20 cellular contexts compared by ENCODE assay signal in the genomic region with DNA sequence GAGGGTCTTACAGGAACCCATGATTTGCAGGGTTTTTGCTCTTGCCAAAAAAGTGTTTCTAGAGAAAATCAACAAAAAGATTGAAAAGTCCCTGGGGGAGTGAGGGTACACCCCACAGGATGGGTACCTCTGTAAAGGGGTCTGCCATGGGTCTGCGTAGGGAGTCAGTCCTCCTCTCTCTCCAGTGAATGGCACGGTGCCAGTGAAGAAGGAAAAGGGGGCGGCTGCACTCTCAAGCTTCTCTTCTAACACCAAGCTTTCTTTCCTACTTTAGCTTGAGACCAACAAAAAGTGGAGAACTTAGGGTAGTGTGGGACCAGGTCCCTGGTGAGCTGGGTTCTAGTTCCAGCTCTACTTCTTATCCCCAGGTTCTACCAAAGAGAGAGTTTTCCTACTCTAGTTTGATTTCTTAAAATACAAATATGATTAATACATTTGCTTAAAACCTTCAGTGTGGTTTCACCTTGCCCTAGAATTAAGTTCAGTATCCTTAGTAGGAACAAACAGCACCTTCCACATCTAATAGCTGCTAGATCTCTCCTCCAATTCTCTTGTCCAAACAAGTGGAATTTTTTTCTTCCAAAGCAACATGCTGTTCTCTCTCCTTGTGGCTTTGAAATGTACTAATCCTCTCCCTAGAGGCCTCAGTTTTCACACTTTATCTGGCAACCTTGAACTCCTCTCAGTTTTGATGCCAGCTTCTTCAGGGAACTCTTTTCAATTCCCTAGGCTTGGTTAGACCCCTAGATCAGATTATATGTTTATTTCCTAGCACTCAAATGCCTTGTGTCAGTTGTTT.
DNase-seq lines count a peak whose midpoint lies in the region; ATAC-seq, FAIRE-seq and TF ChIP-seq lines count a peak whose summit lies in the region.
"Had no signal": no experiment of that assay in that cellular context is flagged by ENCODE, and none has a peak within 500 bp of the region (broad histone marks: within the 10 kb centered on the region; RNA-seq: fewer than 3 reads in every experiment).

No MANE protein-coding gene starts in this region.

- TF ChIP-seq RAD21 in HepG2 (CRISPR knock-in tag; IDR thresholded peaks at IDR 0.05), result no peak

- DNase-seq in HepG2 (ENCODE audit: low spot score) (no peak), right lobe of liver (no peak), NCI-H2171 (lab: John Stamatoyannopoulos, UW) (peak; percentile 38), fibroblast of gingiva (ENCODE audit: low read depth) (peak; percentile 36), vagina (ENCODE audit: extremely low spot score in 2 of 2) (no peak), DMS53 treated with DMSO at 0.1 percent for 48 hours (lab: John Stamatoyannopoulos, UW; ENCODE audit: unreplicated experiment) (no peak), nephron progenitor cell (no peak)
- DNase-seq: activated CD4-positive, alpha-beta T cell treated with anti-CD3 and anti-CD28 coated beads for 36 hours; activated gamma-delta T cell treated with Interleukin-2 at 50 U/mL for 16 hours; COR-L47; cortex of kidney; erythroblast; NCI-H1417 treated with DMSO at 0.1 percent for 48 hours; NCI-H226; right cardiac atrium; stimulated activated CD4-positive, alpha-beta T cell treated with anti-CD3 and anti-CD28 coated beads, Interleukin-2, amount 100 ng/mL, for 24 hours had no signal

- H3K4me3 ChIP-seq in HepG2 (replicated peaks in 1 of 3; ENCODE audit: insufficient read depth in 1 of 3, low read depth in 2 of 3, low read length in 3 of 3) (no peak overlapping the region), right lobe of liver (no peak overlapping the region), vagina (no peak overlapping the region)
- H3K4me3 ChIP-seq: SJCRH30 had no signal

- no peaks in the 10 kb centered on the region for H3K27me3 Mint-ChIP-seq in nephron progenitor cell (ENCODE audit: low read depth, poor library complexity)
- H3K27me3 Mint-ChIP-seq: activated CD4-positive, alpha-beta T cell treated with anti-CD3 and anti-CD28 coated beads for 36 hours had no signal

- H3K9me3 Mint-ChIP-seq in nephron progenitor cell, result peaks cover 13% of the 10 kb centered on the region

- no peak for FAIRE-seq in HepG2 (lab: Jason Lieb, UNC)
- FAIRE-seq: G401.6, islet of Langerhans had no signal

- in situ Hi-C loops in HepG2 (cut with HindIII; ENCODE audit: extremely low pct_ligation_motif_present, low pct_unique_long_range_greater_than_20kb), result loop anchor here (5.0 kb wide), 1 partner anchor 88 kb away; a partner anchor contains a TSS

- no peaks in the 10 kb centered on the region for H3K36me3 Mint-ChIP-seq in nephron progenitor cell (ENCODE audit: low read depth)

- H3K27ac ChIP-seq in HepG2 (ENCODE audit: extremely low read length, insufficient read depth, low read length), result peak overlapping the region; percentile 29
- H3K27ac ChIP-seq in right lobe of liver, result no peak overlapping the region
- H3K27ac ChIP-seq in vagina, result peak overlapping the region; percentile 13
- H3K27ac ChIP-seq: SJCRH30 had no signal

- no peak overlapping the region for H2AFZ ChIP-seq in HepG2 (ENCODE audit: low read length)

- TF ChIP-seq CTCF in HepG2 (CRISPR knock-in tag; IDR thresholded peaks at IDR 0.05) (no peak), right lobe of liver (IDR thresholded peaks at IDR 0.05) (no peak), vagina (IDR thresholded peaks at IDR 0.05) (no peak), nephron progenitor cell (IDR thresholded peaks at IDR 0.05) (no peak)

- H3K36me3 ChIP-seq in HepG2 (replicated peaks in 1 of 2; ENCODE audit: control insufficient read depth in 1 of 2, insufficient read depth in 2 of 2, low read length in 2 of 2) (no peaks in the 10 kb centered on the region), right lobe of liver (no peaks in the 10 kb centered on the region), vagina (no peaks in the 10 kb centered on the region)
- H3K36me3 ChIP-seq: SJCRH30 had no signal

- H3K27me3 ChIP-seq in HepG2 (ENCODE audit: control insufficient read depth in 1 of 2, insufficient read depth in 2 of 2, low read length in 2 of 2) (no peaks in the 10 kb centered on the region), right lobe of liver (no peaks in the 10 kb centered on the region), vagina (no peaks in the 10 kb centered on the region)
- H3K27me3 ChIP-seq: SJCRH30 had no signal

- no peak overlapping the region for H3K27ac Mint-ChIP-seq in nephron progenitor cell

- peaks cover 74% of the 10 kb centered on the region for H3K4me1 ChIP-seq in HepG2 (ENCODE audit: insufficient read depth, low read length)
- peaks cover 0 to 19% (median 0%) of the 10 kb centered on the region in 4 donors for H3K4me1 ChIP-seq in right lobe of liver
- H3K4me1 ChIP-seq in vagina, result peaks cover 30% of the 10 kb centered on the region

- WGBS in HepG2 (ENCODE audit: low lambda C conversion rate), result 96% methylated on average over 3 of the region's 3 CpGs
- WGBS in right lobe of liver (ENCODE audit: insufficient coverage, low coverage, low lambda C conversion rate, missing lambda C conversion rate), result 77% methylated on average over 3 of the region's 3 CpGs

- H3K4me2 ChIP-seq in HepG2 (ENCODE audit: low read depth, low read length), result no peak overlapping the region

- H3K4me1 Mint-ChIP-seq in nephron progenitor cell, result peaks cover 52% of the 10 kb centered on the region

- H3K79me2 ChIP-seq in HepG2 (ENCODE audit: insufficient read depth, low read length), result no peaks in the 10 kb centered on the region

- intact Hi-C loops in HepG2 (cut with micrococcal nuclease; ENCODE audit: unreplicated experiment) (loop anchor here (5.0 to 10.0 kb wide), 3 partner anchors 102 to 220 kb away; no protein-coding TSS in a partner anchor), right lobe of liver (cut with DNase I) (no loop called here), vagina (cut with DNase I) (loop anchor here (10.0 kb wide), 1 partner anchor 160 kb away; no protein-coding TSS in a partner anchor)

- CTCF ChIA-PET in HepG2 (lab: Yijun Ruan, JAX; ENCODE audit: low intra/inter-chr PET ratio, low total read pairs), result no interaction called here

- POLR2A ChIA-PET in HepG2 (lab: Yijun Ruan, JAX), result interaction anchor here (0.6 to 2.8 kb wide), 5 partner anchors 10 to 87 kb away, joined by 3 to 18 read pairs (median 4); a partner anchor contains a TSS

- no TSS peak for BruUV-seq in HepG2 (replicated peaks; lab: Mats Ljungman, UMichigan)

- TF ChIP-seq EP300 in HepG2 (IDR thresholded peaks at IDR 0.05; ENCODE audit: low read depth in 2 of 2, low read length in 2 of 2) (no peak), HepG2 (CRISPR knock-in tag; IDR thresholded peaks at IDR 0.05; ENCODE audit: borderline replicate concordance) (no peak)

- TF ChIP-seq POLR2A in HepG2 (IDR thresholded peaks at IDR 0.05; ENCODE audit: insufficient read depth in 1 of 2, low read depth in 2 of 2, low read length in 2 of 2) (no peak), right lobe of liver (IDR thresholded peaks at IDR 0.05) (no peak), vagina (IDR thresholded peaks at IDR 0.05) (no peak)

- H4K20me1 ChIP-seq in HepG2 (ENCODE audit: insufficient read depth, low read length), result no peaks in the 10 kb centered on the region

- ATAC-seq in HepG2 (no peak), right lobe of liver (no peak), GM18858 (IDR thresholded peaks at IDR 0.05; ENCODE audit: unreplicated experiment) (no peak)
- ATAC-seq: activated CD4-positive, alpha-beta T cell treated with anti-CD3 and anti-CD28 coated beads for 36 hours had no signal

- no peak overlapping the region for H3K4me3 Mint-ChIP-seq in nephron progenitor cell
- H3K4me3 Mint-ChIP-seq: activated CD4-positive, alpha-beta T cell treated with anti-CD3 and anti-CD28 coated beads for 36 hours had no signal

- H3K9ac ChIP-seq in HepG2 (ENCODE audit: insufficient read depth, low read depth, low read length), result no peak overlapping the region

- H3K9me3 ChIP-seq in HepG2 (ENCODE audit: low read length) (no peaks in the 10 kb centered on the region), right lobe of liver (no peaks in the 10 kb centered on the region), vagina (no peaks in the 10 kb centered on the region)
- H3K9me3 ChIP-seq: SJCRH30 had no signal

TF ChIP-seq in HepG2, 621 proteins besides CTCF, POLR2A, EP300 and RAD21:
- TF ChIP-seq GATAD2A (CRISPR knock-in tag; IDR thresholded peaks at IDR 0.05) (0 out of 2 replicates have a peak, but pooled peaks have one; percentile 12), BCL6 (CRISPR knock-in tag; IDR thresholded peaks at IDR 0.05) (peak; percentile 88), PHB2 (IDR thresholded peaks at IDR 0.05; ENCODE audit: partially characterized antibody) (no peak), ZNF615 (CRISPR knock-in tag; IDR thresholded peaks at IDR 0.05; ENCODE audit: borderline replicate concordance) (no peak), SOX13 (IDR thresholded peaks at IDR 0.05) (no peak), SOX13 (CRISPR knock-in tag; conservative IDR thresholded peaks at IDR 0.05 in 1 of 2, IDR thresholded peaks at IDR 0.05 in 1 of 2) (0 out of 4 replicates have a peak, but pooled peaks of 1 of the 2 experiments have one; percentile 20)

Comparison
In these comparisons a context has a peak if more than half of its experiments do, and no peak if none do; other contexts are left out.
1. H3K27ac ChIP-seq: peak in HepG2 (single experiment) and vagina (single experiment); none in right lobe of liver (0 of 3).
2. intact Hi-C loops: an anchor here in HepG2 (5.0 to 10.0 kb wide) and vagina (10.0 kb wide); none called in right lobe of liver.
3. DNase-seq: peak in NCI-H2171 (single experiment) and fibroblast of gingiva (single experiment); none in HepG2 (single experiment), right lobe of liver (0 of 3), vagina (0 of 2), DMS53 treated with DMSO at 0.1 percent for 48 hours (single experiment) and nephron progenitor cell (single experiment).